Comparison of ENCODE assay signal across 1 cellular context in genomic region chr14:64363265-64363840, GRCh38.
A peak's percentile ranks its signal among the peaks of the same experiment; 100 is the strongest.
TF ChIP-seq lines count a peak whose summit lies in the region.

No MANE protein-coding gene starts in this region.

TF ChIP-seq in K562, 482 proteins besides CTCF, POLR2A, EP300 and RAD21 (continued from another document and continues in another):
- TF ChIP-seq TSHZ1 (CRISPR knock-in tag; IDR thresholded peaks at IDR 0.05), result peak; percentile 99
- TF ChIP-seq NCOA6 (IDR thresholded peaks at IDR 0.05), result no peak
- peak; percentile 100 for TF ChIP-seq ZNF311 (CRISPR knock-in tag; IDR thresholded peaks at IDR 0.05)
- peak; percentile 97 for TF ChIP-seq ZNF212 (CRISPR knock-in tag; IDR thresholded peaks at IDR 0.05)
- no peak for TF ChIP-seq E2F6 (IDR thresholded peaks at IDR 0.05; ENCODE audit: borderline replicate concordance in 1 of 2, extremely low read depth in 1 of 2, insufficient read depth in 1 of 2, insufficient read length in 1 of 2, low read depth in 1 of 2, low read length in 1 of 2, poor library complexity in 1 of 2, severe bottlenecking in 1 of 2)
- TF ChIP-seq CREB5 (CRISPR knock-in tag; IDR thresholded peaks at IDR 0.05), result peak; percentile 97
- TF ChIP-seq ZNF75A (CRISPR knock-in tag; IDR thresholded peaks at IDR 0.05), result peak; percentile 96
- no peak for TF ChIP-seq ARID2 (IDR thresholded peaks at IDR 0.05)
- no peak for TF ChIP-seq ZKSCAN1 (IDR thresholded peaks at IDR 0.05; ENCODE audit: low read depth, low read length)
- TF ChIP-seq POLR2AphosphoS2 (IDR thresholded peaks at IDR 0.05; ENCODE audit: low read length), result no peak
- TF ChIP-seq ZNF395 (CRISPR knock-in tag; IDR thresholded peaks at IDR 0.05), result peak; percentile 100
- TF ChIP-seq IRF9 (tag; IDR thresholded peaks at IDR 0.05), result peak; percentile 99
- no peak for TF ChIP-seq PRDM10 (IDR thresholded peaks at IDR 0.05; ENCODE audit: partially characterized antibody)
- no peak for TF ChIP-seq SRSF7 (optimal IDR thresholded peaks at IDR 0.05; ENCODE audit: low read depth, low read length)
- peak; percentile 99 for TF ChIP-seq NR4A1 (CRISPR knock-in tag; IDR thresholded peaks at IDR 0.05)
- TF ChIP-seq NR4A1 (tag; IDR thresholded peaks at IDR 0.05), result peak; percentile 100
- TF ChIP-seq ZNF584 (CRISPR knock-in tag; IDR thresholded peaks at IDR 0.05; ENCODE audit: low read depth), result peak; percentile 100
- TF ChIP-seq ATF1 (CRISPR knock-in tag; IDR thresholded peaks at IDR 0.05), result no peak
- peak; percentile 73 for TF ChIP-seq ATF1 (tag; IDR thresholded peaks at IDR 0.05)
- peak; percentile 96 for TF ChIP-seq MTF1 (CRISPR knock-in tag; IDR thresholded peaks at IDR 0.05; ENCODE audit: borderline replicate concordance)
- TF ChIP-seq BRD9 (IDR thresholded peaks at IDR 0.05; ENCODE audit: low read depth, partially characterized antibody), result no peak
- no peak for TF ChIP-seq FOXM1 (IDR thresholded peaks at IDR 0.05; ENCODE audit: low read depth)
- no peak for TF ChIP-seq FOXM1 (CRISPR knock-in tag; IDR thresholded peaks at IDR 0.05; ENCODE audit: low read depth)
- no peak for TF ChIP-seq XRCC5 (IDR thresholded peaks at IDR 0.05; ENCODE audit: low read depth, low read length)
- no peak for TF ChIP-seq MCM7 (IDR thresholded peaks at IDR 0.05)
- TF ChIP-seq AFF1 (IDR thresholded peaks at IDR 0.05; ENCODE audit: low read depth in 1 of 2, partially characterized antibody in 2 of 2), result peak in 1 of 2 experiments; percentile 61
- peak; percentile 100 for TF ChIP-seq ZNF175 (CRISPR knock-in tag; IDR thresholded peaks at IDR 0.05; ENCODE audit: low read depth)
- peak; percentile 42; the same call in 1 of the 2 replicates for TF ChIP-seq EHMT2 (IDR thresholded peaks at IDR 0.05)
- peak; percentile 99 for TF ChIP-seq ZNF449 (CRISPR knock-in tag; IDR thresholded peaks at IDR 0.05)
- no peak for TF ChIP-seq SREBF1 (IDR thresholded peaks at IDR 0.05; ENCODE audit: borderline replicate concordance, low read depth, low read length)
- TF ChIP-seq TRIM24 (IDR thresholded peaks at IDR 0.05), result peak in 1 of 2 experiments; percentile 61; a peak in 2 of 4 replicates
- TF ChIP-seq MED1 (CRISPR knock-in tag; IDR thresholded peaks at IDR 0.05; ENCODE audit: borderline replicate concordance), result no peak
- no peak for TF ChIP-seq BCOR (IDR thresholded peaks at IDR 0.05)
- no peak for TF ChIP-seq LCOR (CRISPR knock-in tag; IDR thresholded peaks at IDR 0.05)
- peak; percentile 90 for TF ChIP-seq ZNF518B (CRISPR knock-in tag; IDR thresholded peaks at IDR 0.05)
- TF ChIP-seq ZNF785 (CRISPR knock-in tag; IDR thresholded peaks at IDR 0.05), result peak; percentile 92
- TF ChIP-seq ASH1L (IDR thresholded peaks at IDR 0.05; ENCODE audit: borderline replicate concordance, low read depth, partially characterized antibody), result no peak
- no peak for TF ChIP-seq TFAM (CRISPR knock-in tag; conservative IDR thresholded peaks at IDR 0.05)
- peak; percentile 95 for TF ChIP-seq PPARD (CRISPR knock-in tag; IDR thresholded peaks at IDR 0.05)
- TF ChIP-seq CHCHD3 (CRISPR knock-in tag; IDR thresholded peaks at IDR 0.05), result peak; percentile 79; the same call in 1 of the 2 replicates
- TF ChIP-seq FOSL1 (tag; conservative IDR thresholded peaks at IDR 0.05), result peak; percentile 94
- TF ChIP-seq MEF2D (tag; conservative IDR thresholded peaks at IDR 0.05; ENCODE audit: low read depth), result peak; percentile 100
- no peak for TF ChIP-seq PML (IDR thresholded peaks at IDR 0.05; ENCODE audit: low read length)
